8 cellular contexts compared by ENCODE assay signal in genomic region chrX:155881158-155881993, GRCh38. TPM values are rescaled to one million over a fixed set of nuclear protein-coding genes. Genes with fewer than 3 reads are reported as not detected.
A peak's percentile ranks its signal among the peaks of the same experiment; 100 is the strongest.
DNase-seq lines count a peak whose midpoint lies in the region; ATAC-seq and TF ChIP-seq lines count a peak whose summit lies in the region.

VAMP7 (plus strand) TSS chrX:155881345; CDS start chrX:155889467, 8,122 bp downstream.

- H3K9me3 Mint-ChIP-seq in naive B cell: peaks cover 0 to 3% (median 0%) of the 10 kb centered on the region in 7 donors
- peaks cover 7% of the 10 kb centered on the region for H3K9me3 Mint-ChIP-seq in stimulated activated effector memory CD8-positive, alpha-beta T cell treated with anti-CD3 and anti-CD28 coated beads, Interleukin-12 subunit alpha, Interleukin-12 subunit beta, amount 100 ng/mL, for 72 hours

- H3K27ac ChIP-seq in Peyer's patch (peak within 1 kb of the TSS; percentile 80 to 82 (median 81)), esophagus squamous epithelium (peak within 1 kb of the TSS; percentile 79 to 88 (median 84))

- H3K36me3 ChIP-seq in Peyer's patch: no peaks in the 10 kb centered on the region
- no peaks in the 10 kb centered on the region for H3K36me3 ChIP-seq in esophagus squamous epithelium

- peak within 1 kb of the TSS; percentile 77 to 98 (median 96) for H3K27ac Mint-ChIP-seq in naive B cell
- peak within 1 kb of the TSS; percentile 94 for H3K27ac Mint-ChIP-seq in stimulated activated effector memory CD8-positive, alpha-beta T cell treated with anti-CD3 and anti-CD28 coated beads, Interleukin-12 subunit alpha, Interleukin-12 subunit beta, amount 100 ng/mL, for 72 hours

- H3K4me1 ChIP-seq in Peyer's patch (no peaks in the 10 kb centered on the region), esophagus squamous epithelium (peaks cover 0 to 12% (median 0%) of the 10 kb centered on the region in 3 donors)

- 32 to 43% methylated on average over 24 to 35 of the region's 48 CpGs for WGBS in esophagus squamous epithelium, 2 donors

- H3K9me3 ChIP-seq in Peyer's patch (no peaks in the 10 kb centered on the region), esophagus squamous epithelium (no peaks in the 10 kb centered on the region)

- H3K4me1 Mint-ChIP-seq in naive B cell: peaks cover 14 to 34% (median 28%) of the 10 kb centered on the region in 3 donors
- H3K4me1 Mint-ChIP-seq in stimulated activated effector memory CD8-positive, alpha-beta T cell treated with anti-CD3 and anti-CD28 coated beads, Interleukin-12 subunit alpha, Interleukin-12 subunit beta, amount 100 ng/mL, for 72 hours: peaks cover 20% of the 10 kb centered on the region

- H3K27me3 ChIP-seq in Peyer's patch (no peaks in the 10 kb centered on the region), esophagus squamous epithelium (no peaks in the 10 kb centered on the region)

- H3K36me3 Mint-ChIP-seq in naive B cell: no peaks in the 10 kb centered on the region
- no peaks in the 10 kb centered on the region for H3K36me3 Mint-ChIP-seq in stimulated activated effector memory CD8-positive, alpha-beta T cell treated with anti-CD3 and anti-CD28 coated beads, Interleukin-12 subunit alpha, Interleukin-12 subunit beta, amount 100 ng/mL, for 72 hours

- intact Hi-C loops in esophagus squamous epithelium (cut with DNase I): no loop called here

- peak within 1 kb of the TSS; percentile 93 to 98 (median 96) for H3K4me3 Mint-ChIP-seq in naive B cell
- peak within 1 kb of the TSS; percentile 86 for H3K4me3 Mint-ChIP-seq in stimulated activated effector memory CD8-positive, alpha-beta T cell treated with anti-CD3 and anti-CD28 coated beads, Interleukin-12 subunit alpha, Interleukin-12 subunit beta, amount 100 ng/mL, for 72 hours

- H3K4me3 ChIP-seq in Peyer's patch (peak within 1 kb of the TSS; percentile 58 to 75 (median 66)), esophagus squamous epithelium (peak within 1 kb of the TSS; percentile 50 to 82 (median 64))

- TF ChIP-seq CTCF in Peyer's patch (IDR thresholded peaks at IDR 0.05) (no peak), esophagus squamous epithelium (IDR thresholded peaks at IDR 0.05) (peak in 1 of 6 experiments; percentile 4)

- TF ChIP-seq POLR2A in Peyer's patch (IDR thresholded peaks at IDR 0.05) (peak; percentile 75 to 78), esophagus squamous epithelium (IDR thresholded peaks at IDR 0.05) (peak in 3 of 4 donors; percentile 18 to 73 (median 46))

- DNase-seq in DMS79 treated with DMSO at 0.1 percent for 48 hours (lab: John Stamatoyannopoulos, UW): peak; percentile 77
- DNase-seq in KG1 (lab: John Stamatoyannopoulos, UW): peak; percentile 58
- peak; percentile 83 to 93 (median 87) for DNase-seq in Peyer's patch
- DNase-seq in activated T-cell treated with anti-CD3 and anti-CD28 coated beads, Interleukin-2, amount 50 U/mL, for 48 hours: peak; percentile 82 to 84
- DNase-seq in esophagus squamous epithelium (lab: John Stamatoyannopoulos, UW): peak; percentile 48
- peak; percentile 70 for DNase-seq in naive B cell
- peak; percentile 50 to 82 for DNase-seq in stimulated activated effector memory CD8-positive, alpha-beta T cell treated with anti-CD3 and anti-CD28 coated beads, Interleukin-12 subunit alpha, Interleukin-12 subunit beta, amount 100 ng/mL, for 72 hours (ENCODE audit: low spot score in 2 of 2)

- no peaks in the 10 kb centered on the region for H3K27me3 Mint-ChIP-seq in naive B cell

- ATAC-seq in GM21737 (IDR thresholded peaks at IDR 0.05; ENCODE audit: unreplicated experiment): peak; percentile 99
- ATAC-seq in naive B cell (ENCODE audit: low read depth in 2 of 2): peak; percentile 93 to 94
- peak; percentile 98 for ATAC-seq in stimulated activated effector memory CD8-positive, alpha-beta T cell treated with anti-CD3 and anti-CD28 coated beads, Interleukin-12 subunit alpha, Interleukin-12 subunit beta, amount 100 ng/mL, for 72 hours

RNA-seq across cellular contexts. Expression of gene VAMP7, which starts in this region (rescaled TPM):
- 10 to 100 TPM; 16.5 to 44.5 (median 23.6) TPM for total RNA-seq in Peyer's patch
- total RNA-seq in esophagus squamous epithelium: 10 to 100 TPM; 25.6 to 41.7 (median 28.2) TPM
- polyA plus RNA-seq in naive B cell (ENCODE audit: low read depth in 6 of 6): 10 to 100 TPM; 54.8 to 76.0 (median 64.7) TPM

Comparison
In these comparisons a context has a peak if more than half of its experiments do, and no peak if none do; other contexts are left out.
1. Peak in every context shown above with its lines: DNase-seq, ATAC-seq, H3K4me3 ChIP-seq and H3K27ac ChIP-seq.